In the genomic region with DNA sequence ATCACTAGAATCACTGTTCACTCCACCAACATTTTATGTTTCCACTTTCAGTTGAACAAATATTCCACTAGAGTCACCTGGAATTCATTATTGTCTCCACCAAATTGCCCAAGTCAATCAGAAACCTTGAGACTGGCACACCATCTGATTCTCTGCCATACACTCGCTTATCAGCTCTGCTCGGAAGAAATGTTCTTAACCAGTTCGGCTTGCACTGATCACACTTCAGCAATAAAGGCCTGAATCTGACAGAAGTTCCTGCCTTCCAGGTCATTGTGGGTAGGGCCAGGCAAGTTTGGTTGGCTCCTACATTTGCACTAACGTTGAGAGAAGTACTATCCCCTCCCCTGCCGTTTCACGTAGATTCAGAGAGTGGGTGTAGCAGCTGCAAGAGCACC, we compare ENCODE assay signal across 8 cellular contexts. TPM values are rescaled to one million over a fixed set of nuclear protein-coding genes. Genes with fewer than 3 reads are reported as not detected.
A peak's percentile ranks its signal among the peaks of the same experiment; 100 is the strongest.
DNase-seq lines count a peak whose midpoint lies in the region; ATAC-seq and TF ChIP-seq lines count a peak whose summit lies in the region.

No MANE protein-coding gene starts in this region.

- no peaks in the 10 kb centered on the region for H3K27me3 Mint-ChIP-seq in T-helper 17 cell

- H3K9ac ChIP-seq in skeletal muscle satellite cell (ENCODE audit: low read depth, low read length), result peak overlapping the region; percentile 95

- peaks cover 49% of the 10 kb centered on the region for H3K4me1 ChIP-seq in skeletal muscle satellite cell (ENCODE audit: control insufficient read depth, insufficient read depth, low read length)

- peak overlapping the region; percentile 98 for H3K4me3 Mint-ChIP-seq in T-helper 17 cell

- no peaks in the 10 kb centered on the region for H3K27me3 ChIP-seq in skeletal muscle satellite cell (ENCODE audit: control insufficient read depth, insufficient read depth, low read length)

- ATAC-seq in GM19351 (IDR thresholded peaks at IDR 0.05; ENCODE audit: unreplicated experiment), result peak; percentile 56
- peak; percentile 58 for ATAC-seq in T-helper 17 cell
- ATAC-seq in GM18868 (IDR thresholded peaks at IDR 0.05; ENCODE audit: unreplicated experiment), result no peak

- peak overlapping the region; percentile 96 to 97 for H3K4me3 ChIP-seq in foreskin fibroblast (ENCODE audit: low read depth in 1 of 2, low read length in 2 of 2)
- H3K4me3 ChIP-seq in skeletal muscle satellite cell (ENCODE audit: low read length), result peak overlapping the region; percentile 97

- H3K9me3 ChIP-seq in T-helper 17 cell (ENCODE audit: control insufficient read depth, low read length, poor library complexity, severe bottlenecking) (no peaks in the 10 kb centered on the region), skeletal muscle satellite cell (replicated peaks; ENCODE audit: low read length) (no peaks in the 10 kb centered on the region)

- peak overlapping the region; percentile 97 for H3K27ac Mint-ChIP-seq in T-helper 17 cell

- H3K36me3 ChIP-seq in skeletal muscle satellite cell (ENCODE audit: insufficient read depth, low read length), result peaks cover 32% of the 10 kb centered on the region

- H3K36me3 Mint-ChIP-seq in T-helper 17 cell (ENCODE audit: low read depth), result peaks cover 5% of the 10 kb centered on the region

- no peak for DNase-seq in T-helper 17 cell
- no peak for DNase-seq in foreskin fibroblast
- no peak for DNase-seq in AG08395 (ENCODE audit: low spot score)
- DNase-seq in midbrain (lab: John Stamatoyannopoulos, UW), result no peak
- no peak for DNase-seq in KBM-7

- in situ Hi-C loops in KBM-7 (cut with MboI; ENCODE audit: low pct_unique_long_range_greater_than_20kb, low sequenced_read_pairs), result no loop called here

- no peak for TF ChIP-seq CTCF in foreskin fibroblast (IDR thresholded peaks at IDR 0.05; ENCODE audit: low read depth, low read length)

- H3K4me1 Mint-ChIP-seq in T-helper 17 cell, result peaks cover 56% of the 10 kb centered on the region

- H3K4me2 ChIP-seq in skeletal muscle satellite cell (ENCODE audit: low read length), result peak overlapping the region; percentile 77

RNA-seq across cellular contexts. Expression of a gene that starts 10.0 kb away (rescaled TPM):
- total RNA-seq in T-helper 17 cell, result 100 to 1,000 TPM; 386 to 391 TPM
- 606 and 719 TPM in 2 replicates for total RNA-seq in skeletal muscle satellite cell (2012; rRNA removed)

RNA-seq across cellular contexts. Expression of a gene that starts 24.2 kb away (rescaled TPM):
- not detected for total RNA-seq in T-helper 17 cell
- not detected in 2 replicates for total RNA-seq in skeletal muscle satellite cell (2012; rRNA removed)

RNA-seq across cellular contexts. Expression of a gene that starts 27.1 kb away (rescaled TPM):
- total RNA-seq in T-helper 17 cell, result under 1 TPM in 1 of 2 donors, not detected in 1; 0.07 TPM
- total RNA-seq in skeletal muscle satellite cell (2012; rRNA removed), result under 0.01 TPM in 1 of 2 replicates, not detected in the other

RNA-seq across cellular contexts. Expression of a gene that starts 38.8 kb away (rescaled TPM):
- total RNA-seq in T-helper 17 cell, result 100 to 1,000 TPM; 186 to 192 TPM
- total RNA-seq in skeletal muscle satellite cell (2012; rRNA removed), result 74.3 and 85.4 TPM in 2 replicates
